Comparison of ENCODE assay signal across 20 cellular contexts in the genomic region with DNA sequence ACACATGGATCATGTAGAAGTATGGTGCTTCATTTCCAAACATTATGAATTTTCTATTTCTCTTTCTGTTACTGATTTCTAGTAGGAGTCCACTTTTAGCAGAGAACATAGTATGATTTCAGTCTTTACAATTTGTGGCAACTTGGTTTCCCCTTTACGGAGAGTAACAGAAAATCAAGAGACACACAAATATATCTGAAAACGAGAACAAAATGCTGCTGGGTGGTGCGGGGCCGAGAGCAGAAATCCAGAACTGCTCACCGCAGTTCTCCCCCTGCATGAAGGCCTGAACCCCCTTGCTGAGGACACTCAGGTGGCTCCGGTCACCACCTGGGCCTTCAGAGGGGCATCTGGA.
DNase-seq lines count a peak whose midpoint lies in the region; ATAC-seq, FAIRE-seq and TF ChIP-seq lines count a peak whose summit lies in the region.
"Had no signal": no experiment of that assay in that cellular context is flagged by ENCODE, and none has a peak within 500 bp of the region (broad histone marks: within the 10 kb centered on the region; RNA-seq: fewer than 3 reads in every experiment).

No MANE protein-coding gene starts in this region.

- peaks cover 8% of the 10 kb centered on the region for H3K4me1 Mint-ChIP-seq in activated naive CD8-positive, alpha-beta T cell (ENCODE audit: low read depth)
- peaks cover 1% of the 10 kb centered on the region for H3K4me1 Mint-ChIP-seq in activated naive CD8-positive, alpha-beta T cell treated with anti-CD3 and anti-CD28 coated beads for 36 hours
- H3K4me1 Mint-ChIP-seq in brain (peaks cover 9% of the 10 kb centered on the region), naive B cell (peaks cover 0 to 3% (median 0%) of the 10 kb centered on the region in 3 donors)
- H3K4me1 Mint-ChIP-seq: stimulated activated naive B cell treated with anti-CD40 and anti-IgM and Interleukin-4, amounts not matched to agents 10 μg/mL and 1 μg/mL and 100 μg/mL, for 72 hours had no signal

- no peak overlapping the region for H3K27ac ChIP-seq in suprapubic skin
- H3K27ac ChIP-seq: upper lobe of right lung had no signal

- no peak for FAIRE-seq in D721Med (lab: Jason Lieb, UNC)
- FAIRE-seq: colon, frontal cortex, HepG2 had no signal

- no peak for TF ChIP-seq EP300 in suprapubic skin (IDR thresholded peaks at IDR 0.05)

- H3K27me3 ChIP-seq in suprapubic skin (peaks cover 63% of the 10 kb centered on the region), MG63 (peaks cover 51% of the 10 kb centered on the region)

- H3K36me3 ChIP-seq in suprapubic skin (no peaks in the 10 kb centered on the region), MG63 (no peaks in the 10 kb centered on the region)
- H3K36me3 ChIP-seq: upper lobe of right lung had no signal

- no peak for TF ChIP-seq POLR2A in suprapubic skin (IDR thresholded peaks at IDR 0.05)

- no peaks in the 10 kb centered on the region for H3K9me3 Mint-ChIP-seq in activated naive CD8-positive, alpha-beta T cell (ENCODE audit: low read depth)
- H3K9me3 Mint-ChIP-seq in activated naive CD8-positive, alpha-beta T cell treated with anti-CD3 and anti-CD28 coated beads for 36 hours, result no peaks in the 10 kb centered on the region
- H3K9me3 Mint-ChIP-seq in brain (peaks cover 0 to 6% (median 3%) of the 10 kb centered on the region in 5 experiments), naive B cell (peaks cover 0 to 5% (median 0%) of the 10 kb centered on the region in 7 donors)
- H3K9me3 Mint-ChIP-seq: activated B cell treated with CpG ODN at 0.5 μM for 24 hours; activated T-helper 2 cell treated with anti-CD3 and anti-CD28 coated beads, Interferon-gamma antibody, Interleukin-2, Interleukin-4, amounts not matched to agents 10 μg/mL and 5 μg/mL and 100 μg/mL, durations not matched to agents 14 hours and 24 hours and 36 hours; CD4-positive, alpha-beta T cell; stimulated activated naive B cell treated with anti-CD40 and anti-IgM and Interleukin-4, amounts not matched to agents 10 μg/mL and 1 μg/mL and 100 μg/mL, for 72 hours; T-helper 1 cell treated with Interleukin-12 subunit alpha and Interleukin-12 subunit beta and Interleukin-4 antibody, amounts not matched to agents 30 μg/mL and 1 μg/mL, for 36 hours had no signal

- WGBS in suprapubic skin, result 67% methylated on average over 6 of the region's 6 CpGs

- ATAC-seq in naive B cell (ENCODE audit: low read depth in 2 of 2), result no peak
- ATAC-seq: HCT116, HepG2, left ventricle myocardium superior had no signal

- peaks cover 51% of the 10 kb centered on the region for H3K27me3 Mint-ChIP-seq in activated naive CD8-positive, alpha-beta T cell
- peaks cover 68% of the 10 kb centered on the region for H3K27me3 Mint-ChIP-seq in activated naive CD8-positive, alpha-beta T cell treated with anti-CD3 and anti-CD28 coated beads for 36 hours
- H3K27me3 Mint-ChIP-seq in brain, result peaks cover 74% of the 10 kb centered on the region
- peaks cover 45 to 63% (median 47%) of the 10 kb centered on the region in 3 donors for H3K27me3 Mint-ChIP-seq in naive B cell

- H3K9me3 ChIP-seq in suprapubic skin, result no peaks in the 10 kb centered on the region
- no peaks in the 10 kb centered on the region for H3K9me3 ChIP-seq in MG63
- H3K9me3 ChIP-seq: upper lobe of right lung had no signal

- H3K36me3 Mint-ChIP-seq in activated naive CD8-positive, alpha-beta T cell, result no peaks in the 10 kb centered on the region
- H3K36me3 Mint-ChIP-seq in activated naive CD8-positive, alpha-beta T cell treated with anti-CD3 and anti-CD28 coated beads for 36 hours, result no peaks in the 10 kb centered on the region
- H3K36me3 Mint-ChIP-seq in brain, result no peaks in the 10 kb centered on the region
- H3K36me3 Mint-ChIP-seq in naive B cell, result no peaks in the 10 kb centered on the region
- H3K36me3 Mint-ChIP-seq: stimulated activated naive B cell treated with anti-CD40 and anti-IgM and Interleukin-4, amounts not matched to agents 10 μg/mL and 1 μg/mL and 100 μg/mL, for 72 hours had no signal

- H3K4me3 ChIP-seq in suprapubic skin, result peak overlapping the region; percentile 30
- H3K4me3 ChIP-seq in MG63, result no peak overlapping the region

- peaks cover 11% of the 10 kb centered on the region for H3K4me1 ChIP-seq in suprapubic skin
- H3K4me1 ChIP-seq: upper lobe of right lung had no signal

- no peak for DNase-seq in activated naive CD8-positive, alpha-beta T cell treated with anti-CD3 and anti-CD28 coated beads for 36 hours
- DNase-seq in naive B cell, result no peak
- DNase-seq in suprapubic skin (ENCODE audit: low spot score in 2 of 2), result no peak
- DNase-seq in activated CD4-positive, alpha-beta T cell treated with anti-CD3 and anti-CD28 coated beads, Interleukin-2, amount 50 U/mL, for 4 hours, result no peak
- DNase-seq in MG63, result no peak
- DNase-seq in D721Med (ENCODE audit: insufficient read length, low spot score), result no peak
- DNase-seq: activated B cell treated with CpG ODN at 0.5 μM for 24 hours; CD4-positive, alpha-beta T cell; SHP77; stimulated activated naive B cell treated with anti-CD40 and anti-IgM and Interleukin-4, amounts not matched to agents 10 μg/mL and 1 μg/mL and 100 μg/mL, for 72 hours; upper lobe of right lung had no signal

- H3K27ac Mint-ChIP-seq in activated naive CD8-positive, alpha-beta T cell, result no peak overlapping the region
- H3K27ac Mint-ChIP-seq in activated naive CD8-positive, alpha-beta T cell treated with anti-CD3 and anti-CD28 coated beads for 36 hours, result no peak overlapping the region
- H3K27ac Mint-ChIP-seq in brain (no peak overlapping the region), naive B cell (no peak overlapping the region)
- H3K27ac Mint-ChIP-seq: activated B cell treated with CpG ODN at 0.5 μM for 24 hours; activated T-helper 2 cell treated with anti-CD3 and anti-CD28 coated beads, Interferon-gamma antibody, Interleukin-2, Interleukin-4, amounts not matched to agents 10 μg/mL and 5 μg/mL and 100 μg/mL, durations not matched to agents 14 hours and 24 hours and 36 hours; CD4-positive, alpha-beta T cell; stimulated activated naive B cell treated with anti-CD40 and anti-IgM and Interleukin-4, amounts not matched to agents 10 μg/mL and 1 μg/mL and 100 μg/mL, for 72 hours; T-helper 1 cell treated with Interleukin-12 subunit alpha and Interleukin-12 subunit beta and Interleukin-4 antibody, amounts not matched to agents 30 μg/mL and 1 μg/mL, for 36 hours had no signal

- TF ChIP-seq CTCF in brain (conservative IDR thresholded peaks at IDR 0.05) (no peak), suprapubic skin (IDR thresholded peaks at IDR 0.05) (no peak), D721Med (IDR thresholded peaks at IDR 0.05; ENCODE audit: insufficient read depth, missing control alignments) (no peak)

- peak overlapping the region; percentile 60 for H3K4me3 Mint-ChIP-seq in activated naive CD8-positive, alpha-beta T cell
- H3K4me3 Mint-ChIP-seq in activated naive CD8-positive, alpha-beta T cell treated with anti-CD3 and anti-CD28 coated beads for 36 hours, result no peak overlapping the region
- H3K4me3 Mint-ChIP-seq in brain (peak overlapping the region; percentile 22 to 76 (median 60)), naive B cell (peak overlapping the region in 5 of 8 donors; percentile 23 to 63 (median 44))
- H3K4me3 Mint-ChIP-seq: activated B cell treated with CpG ODN at 0.5 μM for 24 hours; CD4-positive, alpha-beta T cell; stimulated activated naive B cell treated with anti-CD40 and anti-IgM and Interleukin-4, amounts not matched to agents 10 μg/mL and 1 μg/mL and 100 μg/mL, for 72 hours; T-helper 1 cell treated with Interleukin-12 subunit alpha and Interleukin-12 subunit beta and Interleukin-4 antibody, amounts not matched to agents 30 μg/mL and 1 μg/mL, for 36 hours had no signal
